In genomic region chr16:88345943-88346560, GRCh38 we compare ENCODE assay signal across 21 cellular contexts. TPM values are rescaled to one million over a fixed set of nuclear protein-coding genes. Genes with fewer than 3 reads are reported as not detected.
DNase-seq lines count a peak whose midpoint lies in the region; ATAC-seq and TF ChIP-seq lines count a peak whose summit lies in the region.
"Had no signal": no experiment of that assay in that cellular context is flagged by ENCODE, and none has a peak within 500 bp of the region (broad histone marks: within the 10 kb centered on the region; RNA-seq: fewer than 3 reads in every experiment).

No MANE protein-coding gene starts in this region.

- no peaks in the 10 kb centered on the region for H3K36me3 Mint-ChIP-seq in chondrocyte (ENCODE audit: low read depth)
- H3K36me3 Mint-ChIP-seq: CD8-positive, alpha-beta T cell had no signal

- no peaks in the 10 kb centered on the region for H3K4me1 ChIP-seq in right atrium auricular region
- H3K4me1 ChIP-seq in lower lobe of right lung: no peaks in the 10 kb centered on the region
- H3K4me1 ChIP-seq in vagina: peaks cover 15% of the 10 kb centered on the region

- peaks cover 11% of the 10 kb centered on the region for H3K9me3 Mint-ChIP-seq in chondrocyte (ENCODE audit: low read depth)
- H3K9me3 Mint-ChIP-seq: CD8-positive, alpha-beta T cell had no signal

- H3K9me3 ChIP-seq in right atrium auricular region (peaks cover 0 to 10% of the 10 kb centered on the region in 2 donors), lower lobe of right lung (no peaks in the 10 kb centered on the region), vagina (no peaks in the 10 kb centered on the region)

- H3K36me3 ChIP-seq in right atrium auricular region (no peaks in the 10 kb centered on the region), lower lobe of right lung (no peaks in the 10 kb centered on the region), vagina (no peaks in the 10 kb centered on the region)

- H3K27me3 Mint-ChIP-seq in chondrocyte (ENCODE audit: low read depth): no peaks in the 10 kb centered on the region

- ATAC-seq in Right ventricle myocardium inferior (no peak), lower lobe of right lung (no peak), HG03565 (IDR thresholded peaks at IDR 0.05; ENCODE audit: unreplicated experiment) (no peak), HG02840 (IDR thresholded peaks at IDR 0.05; ENCODE audit: low FRiP score, unreplicated experiment) (no peak)
- ATAC-seq: CD8-positive, alpha-beta T cell; HCT116 had no signal

- intact Hi-C loops in Right ventricle myocardium inferior (cut with DNase I): no loop called here
- intact Hi-C loops in lower lobe of right lung (cut with DNase I): no loop called here
- intact Hi-C loops in vagina (cut with DNase I): no loop called here

- no peak for TF ChIP-seq CTCF in right atrium auricular region (IDR thresholded peaks at IDR 0.05)
- TF ChIP-seq CTCF in chondrocyte (IDR thresholded peaks at IDR 0.05): no peak
- no peak for TF ChIP-seq CTCF in lower lobe of right lung (IDR thresholded peaks at IDR 0.05)
- no peak for TF ChIP-seq CTCF in vagina (IDR thresholded peaks at IDR 0.05)

- DNase-seq in Right ventricle myocardium inferior (ENCODE audit: missing footprints) (peak; percentile 41), right atrium auricular region (ENCODE audit: low spot score) (no peak), chondrocyte (ENCODE audit: low spot score) (peak; percentile 77), lower lobe of right lung (peak; percentile 30), vagina (ENCODE audit: extremely low spot score in 2 of 2) (no peak), NCI-H1092 treated with DMSO at 0.1 percent for 48 hours (lab: John Stamatoyannopoulos, UW) (no peak)
- DNase-seq: AML-193; C1 segment of cervical spinal cord; CD8-positive, alpha-beta T cell; GDM1; GOT3; Karpas-422; NCI-H1417; NCI-H187; NCI-H2107; NCI-H446 treated with DMSO at 0.1 percent for 48 hours; NCI-H526 treated with DMSO at 0.1 percent for 48 hours; SHP77 treated with DMSO at 0.1 percent for 48 hours had no signal

- H3K27ac ChIP-seq in right atrium auricular region: no peak overlapping the region
- H3K27ac ChIP-seq in lower lobe of right lung: no peak overlapping the region
- peak overlapping the region; percentile 78 for H3K27ac ChIP-seq in vagina

- H3K4me3 ChIP-seq in right atrium auricular region (no peak overlapping the region), lower lobe of right lung (no peak overlapping the region), vagina (no peak overlapping the region)

- TF ChIP-seq POLR2A in vagina (IDR thresholded peaks at IDR 0.05): no peak

- no peak overlapping the region for H3K27ac Mint-ChIP-seq in chondrocyte (ENCODE audit: unreplicated experiment)
- H3K27ac Mint-ChIP-seq: CD8-positive, alpha-beta T cell had no signal

- H3K27me3 ChIP-seq in right atrium auricular region (no peaks in the 10 kb centered on the region), lower lobe of right lung (ENCODE audit: low read depth) (no peaks in the 10 kb centered on the region), vagina (no peaks in the 10 kb centered on the region)

- no peak overlapping the region for H3K4me3 Mint-ChIP-seq in chondrocyte (ENCODE audit: unreplicated experiment)
- H3K4me3 Mint-ChIP-seq: CD8-positive, alpha-beta T cell had no signal

- H3K4me1 Mint-ChIP-seq in chondrocyte (ENCODE audit: low read depth): no peaks in the 10 kb centered on the region

RNA-seq across cellular contexts. Expression of gene ZNF469, which starts 36.7 kb away (rescaled TPM):
- total RNA-seq in Right ventricle myocardium inferior (0.92 TPM), right atrium auricular region (under 1 TPM; 0.56 to 0.83 TPM), chondrocyte (19.0 to 62.8 TPM (median 60.5 TPM) in 3 replicates), lower lobe of right lung (2.0 TPM), vagina (2.2 TPM)

Comparison
In these comparisons a context has a peak if more than half of its experiments do, and no peak if none do; other contexts are left out.
1. DNase-seq: peak in Right ventricle myocardium inferior (single experiment), chondrocyte (single experiment) and lower lobe of right lung (single experiment); none in right atrium auricular region (single experiment), vagina (0 of 2) and NCI-H1092 treated with DMSO at 0.1 percent for 48 hours (single experiment).